ENCODE assay signal across 1 cellular context in genomic region chr2:9714630-9715214, GRCh38.
TF ChIP-seq lines count a peak whose summit lies in the region.

No MANE protein-coding gene starts in this region.

TF ChIP-seq in K562, 482 proteins besides CTCF, POLR2A, EP300 and RAD21 (continued from another document and continues in another):
- TF ChIP-seq E2F6 (IDR thresholded peaks at IDR 0.05; ENCODE audit: borderline replicate concordance in 1 of 2, extremely low read depth in 1 of 2, insufficient read depth in 1 of 2, insufficient read length in 1 of 2, low read depth in 1 of 2, low read length in 1 of 2, poor library complexity in 1 of 2, severe bottlenecking in 1 of 2): peak in 1 of 2 experiments; percentile 42
- TF ChIP-seq RCOR1 (IDR thresholded peaks at IDR 0.05; ENCODE audit: borderline replicate concordance in 1 of 2, low read depth in 2 of 2, low read length in 2 of 2): peak in 1 of 2 experiments; percentile 69; a peak in 2 of 4 replicates
- TF ChIP-seq ATF3 (IDR thresholded peaks at IDR 0.05): no peak
- no peak for TF ChIP-seq ATF3 (CRISPR knock-in tag; conservative IDR thresholded peaks at IDR 0.05)
- TF ChIP-seq E2F5 (CRISPR knock-in tag; IDR thresholded peaks at IDR 0.05): no peak
- TF ChIP-seq U2AF2 (optimal IDR thresholded peaks at IDR 0.05; ENCODE audit: low read depth, low read length): no peak
- no peak for TF ChIP-seq RAD51 (IDR thresholded peaks at IDR 0.05; ENCODE audit: borderline replicate concordance, low read depth)
- no peak for TF ChIP-seq POLR2AphosphoS2 (IDR thresholded peaks at IDR 0.05; ENCODE audit: low read length)
- TF ChIP-seq ZNF316 (IDR thresholded peaks at IDR 0.05): no peak
- TF ChIP-seq HINFP (tag; conservative IDR thresholded peaks at IDR 0.05; ENCODE audit: low read depth): no peak
- no peak for TF ChIP-seq SRSF9 (IDR thresholded peaks at IDR 0.05; ENCODE audit: borderline replicate concordance, low read depth, low read length)
- no peak for TF ChIP-seq TAF7 (tag; IDR thresholded peaks at IDR 0.05)
- no peak for TF ChIP-seq PBX2 (CRISPR knock-in tag; IDR thresholded peaks at IDR 0.05; ENCODE audit: low read depth)
- TF ChIP-seq PBX2 (tag; conservative IDR thresholded peaks at IDR 0.05; ENCODE audit: low read depth): peak; percentile 34; the same call in 1 of the 2 replicates
- TF ChIP-seq CHD7 (IDR thresholded peaks at IDR 0.05; ENCODE audit: low read depth, low read length): no peak
- TF ChIP-seq TFAM (CRISPR knock-in tag; conservative IDR thresholded peaks at IDR 0.05): no peak
- no peak for TF ChIP-seq USF1 (CRISPR knock-in tag; IDR thresholded peaks at IDR 0.05)
- TF ChIP-seq SNAPC5 (CRISPR knock-in tag; IDR thresholded peaks at IDR 0.05): no peak
- no peak for TF ChIP-seq MCM7 (IDR thresholded peaks at IDR 0.05)
- no peak for TF ChIP-seq ZNF3 (CRISPR knock-in tag; IDR thresholded peaks at IDR 0.05)
- TF ChIP-seq PHF8 (IDR thresholded peaks at IDR 0.05; ENCODE audit: borderline replicate concordance, low read length): no peak
